ENCODE assay signal across 9 cellular contexts in genomic region chr1:35369922-35370671, GRCh38.
A peak's percentile ranks its signal among the peaks of the same experiment; 100 is the strongest.
DNase-seq lines count a peak whose midpoint lies in the region; ATAC-seq and TF ChIP-seq lines count a peak whose summit lies in the region.
"Had no signal": no experiment of that assay in that cellular context is flagged by ENCODE, and none has a peak within 500 bp of the region (broad histone marks: within the 10 kb centered on the region; RNA-seq: fewer than 3 reads in every experiment).

No MANE protein-coding gene starts in this region.

- ATAC-seq in GM23338 = peak; percentile 25; the same call in 1 of the 3 replicates
- peak; percentile 32; the same call in 1 of the 2 replicates for ATAC-seq in WTC11
- no peak for ATAC-seq in activated CD8-positive, alpha-beta T cell treated with anti-CD3 and anti-CD28 coated beads, Interleukin-2, amount 10 ng/mL, durations not matched to agents 7 days and 5 days
- no peak for ATAC-seq in HG02588 (IDR thresholded peaks at IDR 0.05; ENCODE audit: unreplicated experiment)
- no peak for ATAC-seq in GM18907 (IDR thresholded peaks at IDR 0.05; ENCODE audit: unreplicated experiment)

- no peaks in the 10 kb centered on the region for H3F3A ChIP-seq in GM23338 (replicated peaks; ENCODE audit: low read depth)

- H3K9me2 ChIP-seq in GM23338 (ENCODE audit: insufficient read depth) = no peaks in the 10 kb centered on the region

- TF ChIP-seq CTCF in GM23338 (conservative IDR thresholded peaks at IDR 0.05; ENCODE audit: low read depth in 2 of 2) = no peak
- no peak for TF ChIP-seq CTCF in WTC11 (IDR thresholded peaks at IDR 0.05)
- TF ChIP-seq CTCF in right atrium auricular region (IDR thresholded peaks at IDR 0.05) = no peak

- H3K4me1 Mint-ChIP-seq in GM23338 = peaks cover 3% of the 10 kb centered on the region; the same call in 2 of the 3 replicates
- peaks cover 5% of the 10 kb centered on the region; the same call in 1 of the 2 replicates for H3K4me1 Mint-ChIP-seq in WTC11
- H3K4me1 Mint-ChIP-seq in activated CD8-positive, alpha-beta T cell treated with anti-CD3 and anti-CD28 coated beads, Interleukin-2, amount 10 ng/mL, durations not matched to agents 7 days and 5 days (ENCODE audit: low read depth) = no peaks in the 10 kb centered on the region

- no peaks in the 10 kb centered on the region for H4K20me1 ChIP-seq in GM23338 (replicated peaks; ENCODE audit: insufficient read depth)

- no peak overlapping the region for H3K4me3 Mint-ChIP-seq in GM23338
- no peak overlapping the region for H3K4me3 Mint-ChIP-seq in WTC11
- no peak overlapping the region for H3K4me3 Mint-ChIP-seq in activated CD8-positive, alpha-beta T cell treated with anti-CD3 and anti-CD28 coated beads, Interleukin-2, amount 10 ng/mL, durations not matched to agents 7 days and 5 days

- H3K27me3 ChIP-seq in GM23338 (ENCODE audit: insufficient read depth) (no peaks in the 10 kb centered on the region), right atrium auricular region (no peaks in the 10 kb centered on the region)

- H3K27ac ChIP-seq in GM23338 (ENCODE audit: low read depth) (no peak overlapping the region; the same call in 1 of the 2 replicates), right atrium auricular region (peak overlapping the region; percentile 35 to 38)

- POLR2A ChIA-PET in WTC11 (lab: Charles Lee) = interaction anchor here (0.6 kb wide), 4 partner anchors 10 to 1379 kb away, joined by 4 to 5 read pairs (median 4); no protein-coding TSS in a partner anchor
- POLR2A ChIA-PET in activated CD8-positive, alpha-beta T cell treated with anti-CD3 and anti-CD28 coated beads, Interleukin-2, amount 10 ng/mL, durations not matched to agents 7 days and 5 days (lab: Charles Lee) = no interaction called here

- H3K4me2 ChIP-seq in GM23338 = no peak overlapping the region

- H3K27me3 Mint-ChIP-seq in GM23338 (ENCODE audit: insufficient read depth, low read depth, poor library complexity) (no peaks in the 10 kb centered on the region), WTC11 (ENCODE audit: low read depth) (no peaks in the 10 kb centered on the region)
- H3K27me3 Mint-ChIP-seq in activated CD8-positive, alpha-beta T cell treated with anti-CD3 and anti-CD28 coated beads, Interleukin-2, amount 10 ng/mL, durations not matched to agents 7 days and 5 days (ENCODE audit: low read depth) = no peaks in the 10 kb centered on the region

- no peak overlapping the region for H2AFZ ChIP-seq in GM23338

- no peaks in the 10 kb centered on the region for H3K9me3 Mint-ChIP-seq in GM23338
- H3K9me3 Mint-ChIP-seq in WTC11 = no peaks in the 10 kb centered on the region
- H3K9me3 Mint-ChIP-seq in activated CD8-positive, alpha-beta T cell treated with anti-CD3 and anti-CD28 coated beads, Interleukin-2, amount 10 ng/mL, durations not matched to agents 7 days and 5 days (ENCODE audit: insufficient read depth) = no peaks in the 10 kb centered on the region

- H3K9me3 ChIP-seq in right atrium auricular region = no peaks in the 10 kb centered on the region

- CTCF ChIA-PET in WTC11 (lab: Charles Lee) = interaction anchor here (0.8 to 1.1 kb wide), 3 partner anchors 9 to 174 kb away, joined by 3 to 4 read pairs (median 3); no protein-coding TSS in a partner anchor
- CTCF ChIA-PET in activated CD8-positive, alpha-beta T cell treated with anti-CD3 and anti-CD28 coated beads, Interleukin-2, amount 10 ng/mL, durations not matched to agents 7 days and 5 days (lab: Charles Lee) = no interaction called here

- H3K4me1 ChIP-seq in GM23338 (ENCODE audit: insufficient read depth) (peaks cover 4% of the 10 kb centered on the region; the same call in 1 of the 2 replicates), right atrium auricular region (peaks cover 0 to 7% of the 10 kb centered on the region in 2 donors)

- H3K36me3 Mint-ChIP-seq in GM23338 (ENCODE audit: low read depth) (peaks cover 24% of the 10 kb centered on the region), WTC11 (peaks cover 14% of the 10 kb centered on the region)
- H3K36me3 Mint-ChIP-seq in activated CD8-positive, alpha-beta T cell treated with anti-CD3 and anti-CD28 coated beads, Interleukin-2, amount 10 ng/mL, durations not matched to agents 7 days and 5 days (ENCODE audit: low read depth) = no peaks in the 10 kb centered on the region

- no peaks in the 10 kb centered on the region; the same call in 1 of the 2 replicates for H3K36me3 ChIP-seq in GM23338 (ENCODE audit: insufficient read depth)
- no peaks in the 10 kb centered on the region for H3K36me3 ChIP-seq in right atrium auricular region

- H3K27ac Mint-ChIP-seq in GM23338 (no peak overlapping the region), WTC11 (peak overlapping the region; percentile 53; the same call in 1 of the 2 replicates)
- no peak overlapping the region for H3K27ac Mint-ChIP-seq in activated CD8-positive, alpha-beta T cell treated with anti-CD3 and anti-CD28 coated beads, Interleukin-2, amount 10 ng/mL, durations not matched to agents 7 days and 5 days

- no peaks in the 10 kb centered on the region; the same call in 1 of the 2 replicates for H3K79me2 ChIP-seq in GM23338 (replicated peaks; ENCODE audit: insufficient read depth)

- no peak overlapping the region for H3K4me3 ChIP-seq in GM23338
- no peak overlapping the region for H3K4me3 ChIP-seq in right atrium auricular region

- DNase-seq in GM23338 (ENCODE audit: low spot score) (peak; percentile 21), WTC11 (ENCODE audit: low spot score) (no peak), right atrium auricular region (ENCODE audit: low spot score) (no peak), superior temporal gyrus (ENCODE audit: extremely low spot score) (peak; percentile 86), NCI-H82 (lab: John Stamatoyannopoulos, UW) (no peak)
- no peak for DNase-seq in activated CD8-positive, alpha-beta T cell treated with anti-CD3 and anti-CD28 coated beads, Interleukin-2, amount 10 ng/mL, durations not matched to agents 7 days and 5 days
- DNase-seq: T-helper 1 cell had no signal

TF ChIP-seq in GM23338, 12 proteins besides CTCF, POLR2A, EP300 and RAD21 (continues in another document):
- TF ChIP-seq CREB1 (CRISPR knock-in tag; IDR thresholded peaks at IDR 0.05; ENCODE audit: low read depth) = no peak

TF ChIP-seq in WTC11, 78 proteins besides CTCF, POLR2A, EP300 and RAD21 (continues in another document):
- TF ChIP-seq ESRRA (CRISPR knock-in tag; IDR thresholded peaks at IDR 0.05; ENCODE audit: borderline replicate concordance) = no peak
- TF ChIP-seq FOXK1 (CRISPR knock-in tag; IDR thresholded peaks at IDR 0.05) = no peak
- no peak for TF ChIP-seq ETV6 (CRISPR knock-in tag; IDR thresholded peaks at IDR 0.05)
- no peak for TF ChIP-seq CBFB (CRISPR knock-in tag; IDR thresholded peaks at IDR 0.05; ENCODE audit: low read depth)
- TF ChIP-seq, protein P1, sequence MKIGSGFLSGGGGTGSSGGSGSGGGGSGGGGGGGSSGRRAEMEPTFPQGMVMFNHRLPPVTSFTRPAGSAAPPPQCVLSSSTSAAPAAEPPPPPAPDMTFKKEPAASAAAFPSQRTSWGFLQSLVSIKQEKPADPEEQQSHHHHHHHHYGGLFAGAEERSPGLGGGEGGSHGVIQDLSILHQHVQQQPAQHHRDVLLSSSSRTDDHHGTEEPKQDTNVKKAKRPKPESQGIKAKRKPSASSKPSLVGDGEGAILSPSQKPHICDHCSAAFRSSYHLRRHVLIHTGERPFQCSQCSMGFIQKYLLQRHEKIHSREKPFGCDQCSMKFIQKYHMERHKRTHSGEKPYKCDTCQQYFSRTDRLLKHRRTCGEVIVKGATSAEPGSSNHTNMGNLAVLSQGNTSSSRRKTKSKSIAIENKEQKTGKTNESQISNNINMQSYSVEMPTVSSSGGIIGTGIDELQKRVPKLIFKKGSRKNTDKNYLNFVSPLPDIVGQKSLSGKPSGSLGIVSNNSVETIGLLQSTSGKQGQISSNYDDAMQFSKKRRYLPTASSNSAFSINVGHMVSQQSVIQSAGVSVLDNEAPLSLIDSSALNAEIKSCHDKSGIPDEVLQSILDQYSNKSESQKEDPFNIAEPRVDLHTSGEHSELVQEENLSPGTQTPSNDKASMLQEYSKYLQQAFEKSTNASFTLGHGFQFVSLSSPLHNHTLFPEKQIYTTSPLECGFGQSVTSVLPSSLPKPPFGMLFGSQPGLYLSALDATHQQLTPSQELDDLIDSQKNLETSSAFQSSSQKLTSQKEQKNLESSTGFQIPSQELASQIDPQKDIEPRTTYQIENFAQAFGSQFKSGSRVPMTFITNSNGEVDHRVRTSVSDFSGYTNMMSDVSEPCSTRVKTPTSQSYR (CRISPR knock-in tag; IDR thresholded peaks at IDR 0.05) = no peak
- TF ChIP-seq, protein P2, sequence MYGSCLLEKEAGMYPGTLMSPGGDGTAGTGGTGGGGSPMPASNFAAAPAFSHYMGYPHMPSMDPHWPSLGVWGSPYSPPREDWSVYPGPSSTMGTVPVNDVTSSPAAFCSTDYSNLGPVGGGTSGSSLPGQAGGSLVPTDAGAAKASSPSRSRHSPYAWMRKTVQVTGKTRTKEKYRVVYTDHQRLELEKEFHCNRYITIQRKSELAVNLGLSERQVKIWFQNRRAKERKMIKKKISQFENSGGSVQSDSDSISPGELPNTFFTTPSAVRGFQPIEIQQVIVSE (CRISPR knock-in tag; IDR thresholded peaks at IDR 0.05; ENCODE audit: borderline replicate concordance) = no peak
- TF ChIP-seq ZNF671 (CRISPR knock-in tag; IDR thresholded peaks at IDR 0.05) = no peak
- TF ChIP-seq, protein P3, sequence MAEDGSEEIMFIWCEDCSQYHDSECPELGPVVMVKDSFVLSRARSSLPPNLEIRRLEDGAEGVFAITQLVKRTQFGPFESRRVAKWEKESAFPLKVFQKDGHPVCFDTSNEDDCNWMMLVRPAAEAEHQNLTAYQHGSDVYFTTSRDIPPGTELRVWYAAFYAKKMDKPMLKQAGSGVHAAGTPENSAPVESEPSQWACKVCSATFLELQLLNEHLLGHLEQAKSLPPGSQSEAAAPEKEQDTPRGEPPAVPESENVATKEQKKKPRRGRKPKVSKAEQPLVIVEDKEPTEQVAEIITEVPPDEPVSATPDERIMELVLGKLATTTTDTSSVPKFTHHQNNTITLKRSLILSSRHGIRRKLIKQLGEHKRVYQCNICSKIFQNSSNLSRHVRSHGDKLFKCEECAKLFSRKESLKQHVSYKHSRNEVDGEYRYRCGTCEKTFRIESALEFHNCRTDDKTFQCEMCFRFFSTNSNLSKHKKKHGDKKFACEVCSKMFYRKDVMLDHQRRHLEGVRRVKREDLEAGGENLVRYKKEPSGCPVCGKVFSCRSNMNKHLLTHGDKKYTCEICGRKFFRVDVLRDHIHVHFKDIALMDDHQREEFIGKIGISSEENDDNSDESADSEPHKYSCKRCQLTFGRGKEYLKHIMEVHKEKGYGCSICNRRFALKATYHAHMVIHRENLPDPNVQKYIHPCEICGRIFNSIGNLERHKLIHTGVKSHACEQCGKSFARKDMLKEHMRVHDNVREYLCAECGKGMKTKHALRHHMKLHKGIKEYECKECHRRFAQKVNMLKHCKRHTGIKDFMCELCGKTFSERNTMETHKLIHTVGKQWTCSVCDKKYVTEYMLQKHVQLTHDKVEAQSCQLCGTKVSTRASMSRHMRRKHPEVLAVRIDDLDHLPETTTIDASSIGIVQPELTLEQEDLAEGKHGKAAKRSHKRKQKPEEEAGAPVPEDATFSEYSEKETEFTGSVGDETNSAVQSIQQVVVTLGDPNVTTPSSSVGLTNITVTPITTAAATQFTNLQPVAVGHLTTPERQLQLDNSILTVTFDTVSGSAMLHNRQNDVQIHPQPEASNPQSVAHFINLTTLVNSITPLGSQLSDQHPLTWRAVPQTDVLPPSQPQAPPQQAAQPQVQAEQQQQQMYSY (CRISPR knock-in tag; IDR thresholded peaks at IDR 0.05) = no peak

Comparison
In these comparisons a context has a peak if more than half of its experiments do, and no peak if none do; other contexts are left out.
1. ATAC-seq: peak in GM23338 (single experiment) and WTC11 (single experiment); none in activated CD8-positive, alpha-beta T cell treated with anti-CD3 and anti-CD28 coated beads, Interleukin-2, amount 10 ng/mL, durations not matched to agents 7 days and 5 days (single experiment), HG02588 (single experiment) and GM18907 (single experiment).
2. DNase-seq: peak in GM23338 (single experiment) and superior temporal gyrus (single experiment); none in WTC11 (single experiment), right atrium auricular region (single experiment), activated CD8-positive, alpha-beta T cell treated with anti-CD3 and anti-CD28 coated beads, Interleukin-2, amount 10 ng/mL, durations not matched to agents 7 days and 5 days (single experiment) and NCI-H82 (single experiment).